Comparison of ENCODE assay signal across 8 cellular contexts in the genomic region with DNA sequence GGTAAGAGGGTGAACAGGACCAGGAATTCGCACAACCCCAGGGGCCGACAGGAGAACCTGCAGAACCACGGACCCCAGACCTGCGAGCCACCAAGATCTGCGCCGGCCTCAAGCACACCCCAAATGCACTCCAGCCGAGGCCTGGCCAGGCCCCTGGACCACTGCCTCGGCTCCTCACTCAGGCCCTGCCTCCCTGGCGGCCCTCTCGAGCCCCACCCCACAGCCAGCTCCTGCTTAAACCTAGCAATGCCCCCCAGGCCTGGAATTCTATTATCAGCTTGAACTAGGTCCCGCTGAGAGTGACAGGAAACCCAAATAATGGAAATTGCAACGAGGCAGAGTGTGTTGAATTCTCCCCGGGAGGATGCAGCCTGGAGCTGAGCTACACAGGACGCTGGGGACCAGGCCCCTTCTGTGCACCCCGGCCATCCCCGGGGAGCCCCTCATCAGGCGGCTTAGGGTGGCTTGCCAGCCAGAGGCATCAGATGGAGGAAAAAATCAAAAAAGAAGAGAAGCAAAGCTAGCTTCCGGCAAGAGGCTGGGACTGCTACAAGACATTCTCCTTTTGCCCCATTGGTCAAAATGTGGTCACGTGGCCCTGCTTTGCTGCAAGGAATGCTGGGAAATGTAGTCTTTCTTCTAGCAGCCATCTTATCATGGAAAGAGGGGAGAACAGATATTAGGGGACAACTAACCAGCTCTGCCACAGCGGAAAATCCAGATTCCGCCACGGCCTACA. TPM values are rescaled to one million over a fixed set of nuclear protein-coding genes. Genes with fewer than 3 reads are reported as not detected.
DNase-seq lines count a peak whose midpoint lies in the region; ATAC-seq, FAIRE-seq and TF ChIP-seq lines count a peak whose summit lies in the region.

No MANE protein-coding gene starts in this region.

- DNase-seq in GM06990 (ENCODE audit: extremely low read depth, insufficient read length) (peak; percentile 65), LNCaP clone FGC (ENCODE audit: low read depth) (peak; percentile 77), SJCRH30 (peak; percentile 90 to 96), frontal cortex (ENCODE audit: low spot score in 2 of 2) (peak; percentile 92 to 96), nucleus accumbens (lab: John Stamatoyannopoulos, UW) (peak; percentile 44 to 96 (median 84))
- peak; percentile 82 for DNase-seq in activated naive CD4-positive, alpha-beta T cell treated with Interleukin-2 at 50 U/mL for 16 hours

- H3K27ac ChIP-seq in SJCRH30 (no peak overlapping the region), subcutaneous abdominal adipose tissue (ENCODE audit: low read depth, low read length) (no peak overlapping the region)

- no peaks in the 10 kb centered on the region; the same call in 1 of the 2 replicates for H3K36me3 ChIP-seq in GM06990 (ENCODE audit: control insufficient read depth, insufficient read depth, low read length)
- H3K36me3 ChIP-seq in SJCRH30 = no peaks in the 10 kb centered on the region
- no peaks in the 10 kb centered on the region for H3K36me3 ChIP-seq in subcutaneous abdominal adipose tissue (ENCODE audit: control insufficient read depth in 5 of 5, insufficient read depth in 5 of 5, low read length in 5 of 5)

- FAIRE-seq in frontal cortex (lab: Jason Lieb, UNC) = peak; percentile 15

- H3K4me3 ChIP-seq in GM06990 (replicated peaks; ENCODE audit: low read depth, low read length) = no peak overlapping the region
- no peak overlapping the region; the same call in 1 of the 2 replicates for H3K4me3 ChIP-seq in LNCaP clone FGC (ENCODE audit: low read depth, low read length)
- peak overlapping the region; percentile 11 for H3K4me3 ChIP-seq in SJCRH30
- H3K4me3 ChIP-seq in subcutaneous abdominal adipose tissue (ENCODE audit: low read depth in 1 of 5, low read length in 5 of 5) = peak overlapping the region; percentile 40 to 71 (median 60)

- H3K4me1 ChIP-seq in SJCRH30 (no peaks in the 10 kb centered on the region), subcutaneous abdominal adipose tissue (ENCODE audit: control insufficient read depth in 5 of 5, insufficient read depth in 5 of 5, low read length in 5 of 5) (peaks cover 0 to 25% (median 20%) of the 10 kb centered on the region in 5 donors)

- TF ChIP-seq CTCF in GM06990 (IDR thresholded peaks at IDR 0.05; ENCODE audit: insufficient read depth, low read length, poor library complexity, severe bottlenecking) (no peak), LNCaP clone FGC (IDR thresholded peaks at IDR 0.05; ENCODE audit: control insufficient read depth, extremely low read depth, insufficient read depth) (no peak)

- ATAC-seq in HG02763 (IDR thresholded peaks at IDR 0.05; ENCODE audit: unreplicated experiment) = no peak

- no peaks in the 10 kb centered on the region for H3K27me3 ChIP-seq in GM06990 (replicated peaks; ENCODE audit: control insufficient read depth, insufficient read depth, low read length)
- 0 out of 2 replicates have a peak, but pooled peaks cover 6% of the 10 kb centered on the region for H3K27me3 ChIP-seq in SJCRH30
- H3K27me3 ChIP-seq in subcutaneous abdominal adipose tissue (ENCODE audit: control insufficient read depth in 5 of 5, insufficient read depth in 4 of 5, low read length in 5 of 5) = no peaks in the 10 kb centered on the region

- peak overlapping the region in 2 of 5 donors; percentile 47 to 58 for H3K9ac ChIP-seq in subcutaneous abdominal adipose tissue (ENCODE audit: low read length in 5 of 5)

- H3K9me3 ChIP-seq in SJCRH30 (replicated peaks) = no peaks in the 10 kb centered on the region
- H3K9me3 ChIP-seq in subcutaneous abdominal adipose tissue (ENCODE audit: control insufficient read depth in 5 of 5, low read length in 5 of 5) = no peaks in the 10 kb centered on the region

RNA-seq across cellular contexts. Expression of a gene that starts 2.4 kb away (rescaled TPM):
- not detected in 2 replicates for total RNA-seq in SJCRH30 (2014; rRNA removed; shearing (Covaris generic))
- total RNA-seq in frontal cortex = not detected

RNA-seq across cellular contexts. Expression of a gene that starts 49.6 kb away (rescaled TPM):
- total RNA-seq in SJCRH30 (2014; rRNA removed; shearing (Covaris generic)) = 88.0 and 90.0 TPM in 2 replicates
- total RNA-seq in frontal cortex = 6.1 TPM

Comparison
In these comparisons a context has a peak if more than half of its experiments do, and no peak if none do; other contexts are left out.
1. H3K4me3 ChIP-seq: peak in SJCRH30 (single experiment) and subcutaneous abdominal adipose tissue (5 of 5); none in GM06990 (single experiment) and LNCaP clone FGC (single experiment).
2. RNA of a gene that starts 49.6 kb away (total RNA-seq): 88.0 to 90.0 TPM in SJCRH30; 6.1 TPM in frontal cortex (single experiment); every median in the first group is over 10 times any median in the second.
3. Peak in every context shown above with its lines, with median percentiles within 50 percentile points of each other: DNase-seq.